ENCODE assay signal across 7 cellular contexts in the genomic region with DNA sequence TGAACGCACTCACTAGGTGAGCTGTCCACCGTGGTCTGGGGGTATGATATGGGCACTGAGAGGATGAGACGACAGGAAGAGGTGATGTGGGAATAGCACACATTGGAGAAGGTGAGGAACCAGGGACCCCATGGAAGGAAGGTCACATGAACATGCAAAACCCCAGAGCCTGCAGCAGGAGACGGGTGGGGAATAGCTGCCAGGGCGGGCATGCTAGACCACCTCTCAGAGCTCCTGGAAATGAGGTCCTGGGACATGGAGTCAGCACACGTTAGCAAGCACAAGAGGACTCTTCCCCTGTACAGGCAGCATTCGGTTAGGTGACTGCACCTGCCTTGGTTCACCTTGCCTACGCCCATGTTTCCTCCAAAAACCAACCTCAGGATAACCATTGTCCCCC. TPM values are rescaled to one million over a fixed set of nuclear protein-coding genes. Genes with fewer than 3 reads are reported as not detected.
"Had no signal": no experiment of that assay in that cellular context is flagged by ENCODE, and none has a peak within 500 bp of the region (broad histone marks: within the 10 kb centered on the region; RNA-seq: fewer than 3 reads in every experiment).

No MANE protein-coding gene starts in this region.

- H3K4me2 ChIP-seq: GM23338 had no signal

- H3K4me3 ChIP-seq: GM23338 had no signal

- FAIRE-seq: H1, H54, HTR-8/SVneo had no signal

- DNase-seq: H9, HCEC 1CT, IMR-90 had no signal

- H2AFZ ChIP-seq: GM23338 had no signal

RNA-seq across cellular contexts. Expression of gene CLCN1, which starts 38.5 kb away (rescaled TPM):
- total RNA-seq: IMR-90 had no signal
- polyA plus RNA-seq: IMR-90 had no signal

RNA-seq across cellular contexts. Expression of gene EPHA1, which starts 54.3 kb away (rescaled TPM):
- total RNA-seq: IMR-90 had no signal
